Comparison of ENCODE assay signal across 8 cellular contexts in genomic region chr17:16351831-16352230, GRCh38. TPM values are rescaled to one million over a fixed set of nuclear protein-coding genes. Genes with fewer than 3 reads are reported as not detected.
DNase-seq lines count a peak whose midpoint lies in the region; ATAC-seq, FAIRE-seq and TF ChIP-seq lines count a peak whose summit lies in the region.

No MANE protein-coding gene starts in this region.

- peak; percentile 77 for FAIRE-seq in HTR-8/SVneo (lab: Jason Lieb, UNC)

- peak overlapping the region; percentile 95 to 99 (median 98) for H3K4me3 Mint-ChIP-seq in brain

- CTCF ChIA-PET in AG04449 (lab: Yijun Ruan, JAX): interaction anchor here (0.7 to 7.7 kb wide), 11 partner anchors 7 to 238 kb away, joined by 3 to 141 read pairs (median 4); partner anchors contain the start of gene NCOR1

- peak overlapping the region; percentile 72 to 81 for H3K9ac ChIP-seq in mucosa of rectum (ENCODE audit: low read depth in 1 of 2, low read length in 2 of 2)

- H3K27ac Mint-ChIP-seq in brain: peak overlapping the region; percentile 98 to 100 (median 99)

- peaks cover 4 to 9% of the 10 kb centered on the region in 2 donors for H3K4me1 ChIP-seq in mucosa of rectum (ENCODE audit: control insufficient read depth in 2 of 2, insufficient read depth in 2 of 2, low read length in 2 of 2)

- POLR2A ChIA-PET in AG04449 (lab: Yijun Ruan, JAX): interaction anchor here (0.7 to 3.1 kb wide), 5 partner anchors 29 to 1711 kb away, joined by 3 to 13 read pairs (median 3); partner anchors contain the start of gene UBB

- H3K27me3 Mint-ChIP-seq in brain: peaks cover 26% of the 10 kb centered on the region

- H3K27ac ChIP-seq in mucosa of rectum (ENCODE audit: low read depth in 2 of 2, low read length in 2 of 2): no peak overlapping the region

- H3K4me3 ChIP-seq in AG04449 (ENCODE audit: low read depth, low read length) (peak overlapping the region; percentile 67), mucosa of rectum (ENCODE audit: low read length in 2 of 2) (peak overlapping the region; percentile 67 to 85)

- H3K9me3 Mint-ChIP-seq in brain: peaks cover 0 to 5% (median 3%) of the 10 kb centered on the region in 5 experiments

- peaks cover 6 to 11% of the 10 kb centered on the region in 2 donors for H3K36me3 ChIP-seq in mucosa of rectum (ENCODE audit: control insufficient read depth in 2 of 2, insufficient read depth in 2 of 2, low read length in 2 of 2)

- H3K36me3 Mint-ChIP-seq in brain: peaks cover 20% of the 10 kb centered on the region

- no peak for TF ChIP-seq CTCF in AG04449 (IDR thresholded peaks at IDR 0.05; ENCODE audit: insufficient read depth, low read length, missing control alignments)
- TF ChIP-seq CTCF in brain (conservative IDR thresholded peaks at IDR 0.05): no peak

- peak; percentile 24 for DNase-seq in AG04449 (ENCODE audit: low read depth, low spot score)
- DNase-seq in HTR-8/SVneo (ENCODE audit: insufficient read length, low spot score): peak; percentile 37
- DNase-seq in NCI-H1048 (lab: John Stamatoyannopoulos, UW): no peak
- DNase-seq in stimulated activated naive CD4-positive, alpha-beta T cell (lab: John Stamatoyannopoulos, UW): no peak
- DNase-seq in GDM1 (lab: John Stamatoyannopoulos, UW): no peak

- no peak for ATAC-seq in HG03571 (IDR thresholded peaks at IDR 0.05; ENCODE audit: unreplicated experiment)

- peaks cover 31% of the 10 kb centered on the region for H3K4me1 Mint-ChIP-seq in brain

- no peaks in the 10 kb centered on the region for H3K9me3 ChIP-seq in mucosa of rectum (ENCODE audit: control insufficient read depth in 2 of 2, low read length in 2 of 2)

- no peaks in the 10 kb centered on the region for H3K27me3 ChIP-seq in mucosa of rectum (ENCODE audit: control insufficient read depth in 2 of 2, insufficient read depth in 2 of 2, low read length in 2 of 2)

RNA-seq across cellular contexts. Expression of gene CENPV, which starts 1.4 kb away (rescaled TPM):
- polyA plus RNA-seq in brain (ENCODE audit: insufficient read depth, low read depth, low replicate concordance): 172 TPM

RNA-seq across cellular contexts. Expression of gene UBB, which starts 29.1 kb away (rescaled TPM):
- 3,999 TPM for polyA plus RNA-seq in brain (ENCODE audit: insufficient read depth, low read depth, low replicate concordance)

Comparison
In these comparisons a context has a peak if more than half of its experiments do, and no peak if none do; other contexts are left out.
1. DNase-seq: peak in AG04449 (single experiment) and HTR-8/SVneo (single experiment); none in NCI-H1048 (single experiment), stimulated activated naive CD4-positive, alpha-beta T cell (0 of 6) and GDM1 (single experiment).